ENCODE assay signal across 24 cellular contexts in the genomic region with DNA sequence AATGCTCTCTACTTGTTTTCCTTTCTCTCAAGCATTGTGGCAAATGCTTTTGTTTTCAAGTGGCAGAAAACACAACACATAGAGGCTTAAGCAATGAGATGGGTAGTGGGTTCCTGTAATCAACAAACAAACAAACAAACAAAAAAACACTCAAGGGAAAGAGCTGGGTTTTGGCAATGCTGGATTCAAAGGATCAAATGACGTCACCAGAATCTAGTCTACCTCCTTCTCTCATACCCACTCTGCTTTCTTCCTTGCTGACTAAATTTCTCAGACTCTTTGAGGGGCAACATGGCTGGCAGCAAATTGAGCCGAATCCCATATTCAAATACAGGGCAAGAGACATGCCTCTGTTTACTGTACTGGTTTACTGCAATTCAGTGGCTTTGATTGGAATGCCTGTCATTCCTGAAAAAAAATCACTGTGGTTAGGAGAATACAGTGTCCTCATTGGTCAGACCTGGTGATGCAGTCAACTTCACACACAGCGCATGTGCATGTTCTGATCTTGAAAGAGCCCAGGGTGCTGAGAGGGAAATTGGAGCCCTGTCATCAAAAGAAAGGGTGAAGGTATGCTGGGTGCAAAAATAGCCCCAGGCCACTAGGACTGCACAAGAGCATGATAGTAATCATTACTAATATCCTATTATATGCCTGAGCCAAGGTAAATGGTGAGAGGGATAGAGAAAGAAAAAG.
DNase-seq lines count a peak whose midpoint lies in the region; ATAC-seq, FAIRE-seq and TF ChIP-seq lines count a peak whose summit lies in the region.
"Had no signal": no experiment of that assay in that cellular context is flagged by ENCODE, and none has a peak within 500 bp of the region (broad histone marks: within the 10 kb centered on the region; RNA-seq: fewer than 3 reads in every experiment).

No MANE protein-coding gene starts in this region.

- FAIRE-seq in astrocyte (lab: Jason Lieb, UNC): no peak
- FAIRE-seq: G401.6, GM12892, kidney, small intestine had no signal

- no peak overlapping the region for H3K4me3 Mint-ChIP-seq in astrocyte (ENCODE audit: unreplicated experiment)
- H3K4me3 Mint-ChIP-seq: activated naive CD8-positive, alpha-beta T cell treated with anti-CD3 and anti-CD28 coated beads, Interleukin-2, amount 10 ng/mL, durations not matched to agents 7 days and 5 days; activated T-helper 17 cell treated with anti-CD3 and anti-CD28 coated beads, Interleukin-2, amount 50 U/mL, for 72 hours; IgD-negative memory B cell; naive thymus-derived CD8-positive, alpha-beta T cell had no signal

- peak overlapping the region; percentile 77 for H3K27ac Mint-ChIP-seq in astrocyte (ENCODE audit: unreplicated experiment)
- H3K27ac Mint-ChIP-seq: activated naive CD8-positive, alpha-beta T cell treated with anti-CD3 and anti-CD28 coated beads, Interleukin-2, amount 10 ng/mL, durations not matched to agents 7 days and 5 days; activated T-helper 17 cell treated with anti-CD3 and anti-CD28 coated beads, Interleukin-2, amount 50 U/mL, for 72 hours; IgD-negative memory B cell; naive thymus-derived CD8-positive, alpha-beta T cell had no signal

- H3K9me3 Mint-ChIP-seq in astrocyte (ENCODE audit: unreplicated experiment): no peaks in the 10 kb centered on the region
- H3K9me3 Mint-ChIP-seq: activated T-helper 17 cell treated with anti-CD3 and anti-CD28 coated beads, Interleukin-2, amount 50 U/mL, for 72 hours; IgD-negative memory B cell had no signal

- H3K4me1 ChIP-seq in HCT116 (ENCODE audit: control insufficient read depth in 1 of 2, insufficient read depth in 2 of 2, low read length in 2 of 2) (no peaks in the 10 kb centered on the region), astrocyte (ENCODE audit: insufficient read depth, low read length) (no peaks in the 10 kb centered on the region), SJCRH30 (no peaks in the 10 kb centered on the region), MM.1S (ENCODE audit: low read length) (no peaks in the 10 kb centered on the region)
- H3K4me1 ChIP-seq: SJSA1 had no signal

- RAD21 ChIA-PET in HCT116 (lab: Charles Lee; ENCODE audit: low non-redundant PET in 1 of 2, low total read pairs in 2 of 2, uncharacterized antibody in 2 of 2, unreplicated experiment in 2 of 2): no interaction called here

- H2AFZ ChIP-seq in HCT116 (ENCODE audit: low read depth, low read length, poor library complexity, severe bottlenecking) (no peak overlapping the region), astrocyte (ENCODE audit: low read depth, low read length) (no peak overlapping the region), MM.1S (ENCODE audit: low read length) (no peak overlapping the region)

- H3K27me3 ChIP-seq in BJ (ENCODE audit: control insufficient read depth, insufficient read depth, low read length) (no peaks in the 10 kb centered on the region), HCT116 (ENCODE audit: insufficient read depth, low read length) (no peaks in the 10 kb centered on the region), astrocyte (ENCODE audit: insufficient read depth, low read length) (no peaks in the 10 kb centered on the region), SJCRH30 (no peaks in the 10 kb centered on the region), MM.1S (replicated peaks; ENCODE audit: insufficient read depth, low read length) (no peaks in the 10 kb centered on the region)
- H3K27me3 ChIP-seq: SJSA1 had no signal

- no peaks in the 10 kb centered on the region for H3K27me3 Mint-ChIP-seq in astrocyte (ENCODE audit: low read depth, unreplicated experiment)
- H3K27me3 Mint-ChIP-seq: activated naive CD8-positive, alpha-beta T cell treated with anti-CD3 and anti-CD28 coated beads, Interleukin-2, amount 10 ng/mL, durations not matched to agents 7 days and 5 days; activated T-helper 17 cell treated with anti-CD3 and anti-CD28 coated beads, Interleukin-2, amount 50 U/mL, for 72 hours; IgD-negative memory B cell; naive thymus-derived CD8-positive, alpha-beta T cell had no signal

- TF ChIP-seq CTCF in BJ (IDR thresholded peaks at IDR 0.05; ENCODE audit: insufficient read depth, low read depth, low read length): no peak
- no peak for TF ChIP-seq CTCF in HCT116 (IDR thresholded peaks at IDR 0.05 in 2 of 3, conservative IDR thresholded peaks at IDR 0.05 in 1 of 3; ENCODE audit: borderline replicate concordance in 1 of 3, insufficient read depth in 1 of 3, low read depth in 2 of 3, low read length in 2 of 3)
- no peak for TF ChIP-seq CTCF in astrocyte (IDR thresholded peaks at IDR 0.05; ENCODE audit: insufficient read depth, low read depth, low read length)
- TF ChIP-seq CTCF in MM.1S (IDR thresholded peaks at IDR 0.05; ENCODE audit: low read length): no peak

- H3K27ac ChIP-seq in HCT116 (ENCODE audit: low read depth, low read length): no peak overlapping the region
- no peak overlapping the region for H3K27ac ChIP-seq in astrocyte (ENCODE audit: low read depth, low read length)
- no peak overlapping the region for H3K27ac ChIP-seq in SJCRH30
- no peak overlapping the region for H3K27ac ChIP-seq in MM.1S (ENCODE audit: low read length)
- H3K27ac ChIP-seq: SJSA1 had no signal

- intact Hi-C loops in HCT116 (cut with micrococcal nuclease): no loop called here

- H3K36me3 Mint-ChIP-seq in astrocyte (ENCODE audit: low read depth, unreplicated experiment): no peaks in the 10 kb centered on the region
- H3K36me3 Mint-ChIP-seq: activated naive CD8-positive, alpha-beta T cell treated with anti-CD3 and anti-CD28 coated beads, Interleukin-2, amount 10 ng/mL, durations not matched to agents 7 days and 5 days; IgD-negative memory B cell; naive thymus-derived CD8-positive, alpha-beta T cell had no signal

- H3K36me3 ChIP-seq in BJ (ENCODE audit: control insufficient read depth, insufficient read depth, low read length) (no peaks in the 10 kb centered on the region), HCT116 (ENCODE audit: control insufficient read depth in 1 of 2, insufficient read depth in 2 of 2, low read length in 2 of 2) (no peaks in the 10 kb centered on the region), astrocyte (ENCODE audit: insufficient read depth, low read length) (no peaks in the 10 kb centered on the region), SJCRH30 (no peaks in the 10 kb centered on the region), MM.1S (replicated peaks; ENCODE audit: insufficient read depth, low read length) (no peaks in the 10 kb centered on the region)
- H3K36me3 ChIP-seq: SJSA1 had no signal

- POLR2A ChIA-PET in BJ (lab: Charles Lee): no interaction called here
- POLR2A ChIA-PET in HCT116 (lab: Charles Lee): no interaction called here

- H3K4me2 ChIP-seq in HCT116 (ENCODE audit: low read length) (no peak overlapping the region), astrocyte (ENCODE audit: low read length) (no peak overlapping the region), MM.1S (ENCODE audit: low read depth, low read length) (no peak overlapping the region)

- H3K4me3 ChIP-seq in BJ (ENCODE audit: low read depth, low read length): no peak overlapping the region
- no peak overlapping the region for H3K4me3 ChIP-seq in HCT116 (replicated peaks in 1 of 2; ENCODE audit: low read depth in 1 of 2, low read length in 2 of 2)
- H3K4me3 ChIP-seq in astrocyte (ENCODE audit: insufficient read depth, low read depth, low read length): no peak overlapping the region
- H3K4me3 ChIP-seq in SJCRH30: no peak overlapping the region
- H3K4me3 ChIP-seq in MM.1S (ENCODE audit: low read length): no peak overlapping the region
- H3K4me3 ChIP-seq: SJSA1 had no signal

- CTCF ChIA-PET in BJ (lab: Yijun Ruan, JAX): no interaction called here
- CTCF ChIA-PET in HCT116 (lab: Charles Lee): no interaction called here

- H3K9ac ChIP-seq in HCT116 (ENCODE audit: low read length): no peak overlapping the region
- H3K9ac ChIP-seq in astrocyte (ENCODE audit: low read length): no peak overlapping the region
- no peak overlapping the region for H3K9ac ChIP-seq in MM.1S (ENCODE audit: low read length)

- DNase-seq in BJ (ENCODE audit: low read depth) (peak; percentile 19), HCT116 (ENCODE audit: low read depth, low spot score) (no peak), astrocyte (ENCODE audit: low read depth) (peak; percentile 33), iris pigment epithelial cell (ENCODE audit: low read depth) (peak; percentile 16), SJCRH30 (no peak), LoVo (ENCODE audit: low spot score) (no peak), MM.1S (no peak)
- DNase-seq: activated CD4-positive, alpha-beta T cell treated with anti-CD3 and anti-CD28 coated beads for 1 hour; activated naive CD8-positive, alpha-beta T cell treated with anti-CD3 and anti-CD28 coated beads, Interleukin-2, amount 10 ng/mL, durations not matched to agents 7 days and 5 days; central memory CD4-positive, alpha-beta T cell; effector memory CD4-positive, alpha-beta T cell; kidney; naive thymus-derived CD8-positive, alpha-beta T cell; NCI-H1048; NCI-H526; posterior cingulate gyrus; small intestine; stimulated activated CD4-positive, alpha-beta T cell treated with anti-CD3 and anti-CD28 coated beads, Interleukin-4, amount 100 ng/mL, for 24 hours had no signal

- H3K9me3 ChIP-seq in HCT116 (ENCODE audit: control insufficient read depth in 1 of 2, insufficient read depth in 1 of 2, low read depth in 1 of 2, low read length in 2 of 2): no peaks in the 10 kb centered on the region
- H3K9me3 ChIP-seq in astrocyte (ENCODE audit: insufficient read depth, low read depth, low read length): no peaks in the 10 kb centered on the region
- no peaks in the 10 kb centered on the region for H3K9me3 ChIP-seq in SJCRH30 (replicated peaks)
- no peaks in the 10 kb centered on the region for H3K9me3 ChIP-seq in MM.1S (replicated peaks; ENCODE audit: insufficient read depth, low read length)
- H3K9me3 ChIP-seq: SJSA1 had no signal

- H3K9me2 ChIP-seq in HCT116 (ENCODE audit: insufficient read depth) (no peaks in the 10 kb centered on the region), MM.1S (replicated peaks; ENCODE audit: insufficient read depth, low read length) (no peaks in the 10 kb centered on the region)

- H3F3A ChIP-seq in MM.1S (ENCODE audit: insufficient read depth, low read length): no peaks in the 10 kb centered on the region

- H3K79me2 ChIP-seq in HCT116 (ENCODE audit: insufficient read depth, low read length) (no peaks in the 10 kb centered on the region), astrocyte (ENCODE audit: insufficient read depth, low read length) (no peaks in the 10 kb centered on the region), MM.1S (ENCODE audit: low read length) (no peaks in the 10 kb centered on the region)

- BruUV-seq in HCT116 (replicated peaks; lab: Mats Ljungman, UMichigan): no TSS peak

- H4K20me1 ChIP-seq in HCT116 (ENCODE audit: insufficient read depth): no peaks in the 10 kb centered on the region
- H4K20me1 ChIP-seq in astrocyte (ENCODE audit: insufficient read depth, low read length): no peaks in the 10 kb centered on the region
- H4K20me1 ChIP-seq in MM.1S (ENCODE audit: insufficient read depth, low read length): no peaks in the 10 kb centered on the region

- TF ChIP-seq RAD21 in HCT116 (IDR thresholded peaks at IDR 0.05; ENCODE audit: low read depth): no peak

- H3K4me1 Mint-ChIP-seq in astrocyte (ENCODE audit: low read depth, unreplicated experiment): peaks cover 4% of the 10 kb centered on the region
- H3K4me1 Mint-ChIP-seq: activated naive CD8-positive, alpha-beta T cell treated with anti-CD3 and anti-CD28 coated beads, Interleukin-2, amount 10 ng/mL, durations not matched to agents 7 days and 5 days; activated T-helper 17 cell treated with anti-CD3 and anti-CD28 coated beads, Interleukin-2, amount 50 U/mL, for 72 hours; IgD-negative memory B cell; naive thymus-derived CD8-positive, alpha-beta T cell had no signal

- no peak for TF ChIP-seq POLR2A in HCT116 (IDR thresholded peaks at IDR 0.05; ENCODE audit: borderline replicate concordance, extremely low read depth, insufficient read depth, insufficient read length)

- peak; percentile 46 for ATAC-seq in HCT116
- no peak for ATAC-seq in GM21526 (IDR thresholded peaks at IDR 0.05; ENCODE audit: low FRiP score, unreplicated experiment)
- ATAC-seq: activated T-helper 17 cell treated with anti-CD3 and anti-CD28 coated beads, Interleukin-2, amount 50 U/mL, for 72 hours; naive thymus-derived CD8-positive, alpha-beta T cell had no signal

Comparison
In these comparisons a context has a peak if more than half of its experiments do, and no peak if none do; other contexts are left out.
1. DNase-seq: peak in BJ (single experiment), astrocyte (single experiment) and iris pigment epithelial cell (single experiment); none in HCT116 (single experiment), SJCRH30 (0 of 2), LoVo (single experiment) and MM.1S (single experiment).